Comparison of ENCODE assay signal across 8 cellular contexts in the genomic region with DNA sequence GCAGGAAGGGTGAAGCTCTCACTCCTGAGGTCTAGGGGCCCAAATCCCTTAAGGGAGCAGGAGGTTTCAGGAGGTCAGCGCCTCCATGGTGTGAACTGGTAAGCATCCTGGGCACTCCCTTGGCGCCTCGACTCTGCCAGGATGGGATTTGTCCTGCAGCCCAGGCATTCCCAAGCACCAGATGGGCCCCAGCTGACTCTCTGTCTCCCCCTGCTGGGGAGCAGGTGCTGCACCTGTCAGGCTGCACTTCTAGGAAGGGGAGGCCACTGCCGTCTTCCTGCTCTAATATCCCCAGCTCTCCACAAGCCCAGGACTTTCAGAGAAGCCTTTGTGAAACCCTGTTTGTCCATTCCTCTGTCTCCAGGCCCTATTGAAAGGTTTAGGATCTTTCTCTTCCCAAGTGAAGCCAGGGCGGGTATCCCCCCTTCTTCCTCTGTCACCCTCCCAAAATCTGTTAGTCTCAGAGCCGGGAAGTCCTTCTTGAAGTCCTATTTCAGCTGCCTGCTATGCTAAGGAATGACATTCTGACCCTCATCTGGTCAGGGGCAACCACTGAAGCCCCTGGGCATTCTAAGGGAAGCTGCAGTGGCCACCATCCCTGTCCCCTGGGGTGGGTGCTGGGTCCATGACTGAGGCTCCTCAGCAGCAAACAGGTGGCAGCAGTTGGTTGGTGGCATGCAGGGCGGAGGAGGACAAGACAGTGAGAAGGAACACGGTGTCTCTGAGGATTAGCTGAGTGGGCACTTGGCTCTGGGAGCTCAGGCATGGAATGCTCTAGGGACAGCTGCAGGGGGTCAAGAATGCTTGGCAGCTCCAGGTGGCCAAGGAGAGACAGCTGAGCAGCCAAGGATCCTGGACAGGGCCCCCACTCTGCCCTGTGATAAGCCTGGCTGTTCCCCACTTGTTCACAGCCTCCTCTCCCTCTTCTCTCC. TPM values are rescaled to one million over a fixed set of nuclear protein-coding genes. Genes with fewer than 3 reads are reported as not detected.
DNase-seq lines count a peak whose midpoint lies in the region; ATAC-seq and TF ChIP-seq lines count a peak whose summit lies in the region.

No MANE protein-coding gene starts in this region.

- peak overlapping the region; percentile 32 for H2AK5ac ChIP-seq in mesenchymal stem cell (ENCODE audit: low read length, severe bottlenecking)

- intact Hi-C loops in natural killer cell (cut with micrococcal nuclease) = no loop called here

- no peak overlapping the region for H2BK120ac ChIP-seq in mesenchymal stem cell (ENCODE audit: low read depth, low read length)

- CTCF ChIA-PET in activated CD4-positive, alpha-beta T cell treated with anti-CD3 and anti-CD28 coated beads, Interleukin-2, amount 10 ng/mL, durations not matched to agents 7 days and 5 days (lab: Charles Lee) = interaction anchor here (0.5 to 3.2 kb wide), 15 partner anchors 12 to 322 kb away, joined by 3 to 16 read pairs (median 4); a partner anchor contains a TSS

- no peaks in the 10 kb centered on the region for H3K9me3 ChIP-seq in mesenchymal stem cell (ENCODE audit: control insufficient read depth, low read length)
- no peaks in the 10 kb centered on the region for H3K9me3 ChIP-seq in suprapubic skin

- H3K4me3 ChIP-seq in mesenchymal stem cell (ENCODE audit: insufficient read depth in 1 of 2, low read depth in 1 of 2, low read length in 2 of 2) (no peak overlapping the region), suprapubic skin (no peak overlapping the region)

- peak overlapping the region; percentile 67 for H2BK5ac ChIP-seq in mesenchymal stem cell (ENCODE audit: low read depth, low read length, poor library complexity, severe bottlenecking)

- no peak overlapping the region for H3K23ac ChIP-seq in mesenchymal stem cell (ENCODE audit: low read length in 2 of 2)

- H2BK15ac ChIP-seq in mesenchymal stem cell (ENCODE audit: low read depth, poor library complexity, severe bottlenecking) = no peak overlapping the region

- no peak overlapping the region for H3K9ac ChIP-seq in mesenchymal stem cell (ENCODE audit: low read length)

- no peak overlapping the region for H2AFZ ChIP-seq in mesenchymal stem cell (ENCODE audit: low read depth, low read length)

- TF ChIP-seq CTCF in natural killer cell (IDR thresholded peaks at IDR 0.05) (peak; percentile 65), suprapubic skin (IDR thresholded peaks at IDR 0.05) (peak; percentile 33 to 84)

- H3K27me3 ChIP-seq in mesenchymal stem cell (ENCODE audit: control insufficient read depth in 1 of 2, insufficient read depth in 1 of 2, low read length in 2 of 2) = no peaks in the 10 kb centered on the region
- H3K27me3 ChIP-seq in suprapubic skin = peaks cover 3% of the 10 kb centered on the region

- H3K4me1 ChIP-seq in mesenchymal stem cell (ENCODE audit: control insufficient read depth, insufficient read depth, low read depth, low read length) = peaks cover 40% of the 10 kb centered on the region
- no peaks in the 10 kb centered on the region for H3K4me1 ChIP-seq in suprapubic skin

- no peak for DNase-seq in natural killer cell
- no peak for DNase-seq in natural killer cell treated with Interleukin-12 subunit alpha and Interleukin-12 subunit beta and Interleukin-15 and Interleukin-18, amount 100 ng/mL, for 72 hours (ENCODE audit: low spot score)
- peak; percentile 38 for DNase-seq in NCI-H146 treated with DMSO at 0.1 percent for 48 hours (lab: John Stamatoyannopoulos, UW; ENCODE audit: unreplicated experiment)
- peak; percentile 65 for DNase-seq in activated CD4-positive, alpha-beta T cell treated with anti-CD3 and anti-CD28 coated beads, Interleukin-2, amount 10 ng/mL, durations not matched to agents 7 days and 5 days
- peak; percentile 23 to 35 (median 32) for DNase-seq in effector memory CD8-positive, alpha-beta T cell
- DNase-seq in mesenchymal stem cell = peak; percentile 48
- DNase-seq in suprapubic skin (ENCODE audit: low spot score in 2 of 2) = peak in 1 of 2 donors; percentile 66

- 66% methylated on average over 8 of the region's 8 CpGs for WGBS in mesenchymal stem cell
- 55% methylated on average over 6 of the region's 8 CpGs for WGBS in suprapubic skin

- peak overlapping the region; percentile 12 to 35 for H2BK12ac ChIP-seq in mesenchymal stem cell (ENCODE audit: low read length in 2 of 2)

- TF ChIP-seq POLR2A in suprapubic skin (IDR thresholded peaks at IDR 0.05) = no peak

- H3K27ac ChIP-seq in mesenchymal stem cell (ENCODE audit: low read length, poor library complexity, severe bottlenecking) (no peak overlapping the region), suprapubic skin (no peak overlapping the region)

- H3K4me1 Mint-ChIP-seq in natural killer cell = peaks cover 0 to 3% of the 10 kb centered on the region in 2 donors
- H3K4me1 Mint-ChIP-seq in natural killer cell treated with Interleukin-12 subunit alpha and Interleukin-12 subunit beta and Interleukin-15 and Interleukin-18, amount 100 ng/mL, for 72 hours (ENCODE audit: low read depth in 2 of 2) = no peaks in the 10 kb centered on the region
- H3K4me1 Mint-ChIP-seq in activated CD4-positive, alpha-beta T cell treated with anti-CD3 and anti-CD28 coated beads, Interleukin-2, amount 10 ng/mL, durations not matched to agents 7 days and 5 days = no peaks in the 10 kb centered on the region
- no peaks in the 10 kb centered on the region for H3K4me1 Mint-ChIP-seq in effector memory CD8-positive, alpha-beta T cell (ENCODE audit: low read depth in 2 of 2)

- H3K36me3 ChIP-seq in mesenchymal stem cell (ENCODE audit: control insufficient read depth in 1 of 2, insufficient read depth in 2 of 2, low read depth in 1 of 2, low read length in 2 of 2) (peaks cover 0 to 28% of the 10 kb centered on the region in 2 experiments), suprapubic skin (no peaks in the 10 kb centered on the region)

- H3K27ac Mint-ChIP-seq in natural killer cell = no peak overlapping the region
- H3K27ac Mint-ChIP-seq in natural killer cell treated with Interleukin-12 subunit alpha and Interleukin-12 subunit beta and Interleukin-15 and Interleukin-18, amount 100 ng/mL, for 72 hours = no peak overlapping the region
- H3K27ac Mint-ChIP-seq in activated CD4-positive, alpha-beta T cell treated with anti-CD3 and anti-CD28 coated beads, Interleukin-2, amount 10 ng/mL, durations not matched to agents 7 days and 5 days = no peak overlapping the region
- H3K27ac Mint-ChIP-seq in effector memory CD8-positive, alpha-beta T cell = no peak overlapping the region

- peaks cover 5% of the 10 kb centered on the region for H3K79me1 ChIP-seq in mesenchymal stem cell (replicated peaks; ENCODE audit: low read length, poor library complexity, severe bottlenecking)

- peak overlapping the region; percentile 4 for H4K91ac ChIP-seq in mesenchymal stem cell (ENCODE audit: low read length)

- H3K4me3 Mint-ChIP-seq in natural killer cell = no peak overlapping the region
- H3K4me3 Mint-ChIP-seq in natural killer cell treated with Interleukin-12 subunit alpha and Interleukin-12 subunit beta and Interleukin-15 and Interleukin-18, amount 100 ng/mL, for 72 hours = no peak overlapping the region
- no peak overlapping the region for H3K4me3 Mint-ChIP-seq in activated CD4-positive, alpha-beta T cell treated with anti-CD3 and anti-CD28 coated beads, Interleukin-2, amount 10 ng/mL, durations not matched to agents 7 days and 5 days
- H3K4me3 Mint-ChIP-seq in effector memory CD8-positive, alpha-beta T cell = no peak overlapping the region

- peak in 2 of 3 donors; percentile 34 to 61 for ATAC-seq in natural killer cell
- no peak for ATAC-seq in natural killer cell treated with Interleukin-12 subunit alpha and Interleukin-12 subunit beta and Interleukin-15 and Interleukin-18, amount 100 ng/mL, for 72 hours
- no peak for ATAC-seq in effector memory CD8-positive, alpha-beta T cell (replicated peaks)
- ATAC-seq in HG03354 (IDR thresholded peaks at IDR 0.05; ENCODE audit: poor library complexity, severe bottlenecking, unreplicated experiment) = no peak

- no peaks in the 10 kb centered on the region for H3K36me3 Mint-ChIP-seq in natural killer cell
- H3K36me3 Mint-ChIP-seq in natural killer cell treated with Interleukin-12 subunit alpha and Interleukin-12 subunit beta and Interleukin-15 and Interleukin-18, amount 100 ng/mL, for 72 hours = no peaks in the 10 kb centered on the region
- no peaks in the 10 kb centered on the region for H3K36me3 Mint-ChIP-seq in activated CD4-positive, alpha-beta T cell treated with anti-CD3 and anti-CD28 coated beads, Interleukin-2, amount 10 ng/mL, durations not matched to agents 7 days and 5 days (ENCODE audit: low read depth)
- H3K36me3 Mint-ChIP-seq in effector memory CD8-positive, alpha-beta T cell (ENCODE audit: insufficient read depth) = no peaks in the 10 kb centered on the region

- POLR2A ChIA-PET in activated CD4-positive, alpha-beta T cell treated with anti-CD3 and anti-CD28 coated beads, Interleukin-2, amount 10 ng/mL, durations not matched to agents 7 days and 5 days (lab: Charles Lee) = interaction anchor here (1.0 kb wide), 1 partner anchor 54 kb away, joined by 3 read pairs; no protein-coding TSS in a partner anchor

- H3K4ac ChIP-seq in mesenchymal stem cell (ENCODE audit: low read depth in 1 of 2, low read length in 2 of 2) = no peak overlapping the region

- H3K18ac ChIP-seq in mesenchymal stem cell (ENCODE audit: low read depth in 1 of 2, low read length in 2 of 2) = no peak overlapping the region

- no peaks in the 10 kb centered on the region for H3K9me3 Mint-ChIP-seq in natural killer cell
- H3K9me3 Mint-ChIP-seq in natural killer cell treated with Interleukin-12 subunit alpha and Interleukin-12 subunit beta and Interleukin-15 and Interleukin-18, amount 100 ng/mL, for 72 hours = no peaks in the 10 kb centered on the region
- no peaks in the 10 kb centered on the region for H3K9me3 Mint-ChIP-seq in activated CD4-positive, alpha-beta T cell treated with anti-CD3 and anti-CD28 coated beads, Interleukin-2, amount 10 ng/mL, durations not matched to agents 7 days and 5 days
- H3K9me3 Mint-ChIP-seq in effector memory CD8-positive, alpha-beta T cell = no peaks in the 10 kb centered on the region

- no peak overlapping the region for H3K14ac ChIP-seq in mesenchymal stem cell (ENCODE audit: low read length in 2 of 2)

- H3K27me3 Mint-ChIP-seq in natural killer cell (ENCODE audit: low read depth in 2 of 2) = no peaks in the 10 kb centered on the region
- no peaks in the 10 kb centered on the region for H3K27me3 Mint-ChIP-seq in natural killer cell treated with Interleukin-12 subunit alpha and Interleukin-12 subunit beta and Interleukin-15 and Interleukin-18, amount 100 ng/mL, for 72 hours
- H3K27me3 Mint-ChIP-seq in activated CD4-positive, alpha-beta T cell treated with anti-CD3 and anti-CD28 coated beads, Interleukin-2, amount 10 ng/mL, durations not matched to agents 7 days and 5 days = no peaks in the 10 kb centered on the region
- H3K27me3 Mint-ChIP-seq in effector memory CD8-positive, alpha-beta T cell = peaks cover 26 to 47% of the 10 kb centered on the region in 2 donors

- no peak overlapping the region for H4K8ac ChIP-seq in mesenchymal stem cell (ENCODE audit: low read length)

- no peak for TF ChIP-seq EP300 in suprapubic skin (IDR thresholded peaks at IDR 0.05)

- no peak overlapping the region for H3K4me2 ChIP-seq in mesenchymal stem cell (ENCODE audit: low read length, poor library complexity, severe bottlenecking)

RNA-seq across cellular contexts. Expression of a gene that starts 3.2 kb away (rescaled TPM):
- total RNA-seq in natural killer cell (not detected), suprapubic skin (under 1 TPM in 1 of 4 donors, not detected in 3; 0.26 TPM)
- not detected for total RNA-seq in natural killer cell treated with Interleukin-12 subunit alpha and Interleukin-12 subunit beta and Interleukin-15 and Interleukin-18, amount 100 ng/mL, for 72 hours
- total RNA-seq in activated CD4-positive, alpha-beta T cell treated with anti-CD3 and anti-CD28 coated beads, Interleukin-2, amount 10 ng/mL, durations not matched to agents 7 days and 5 days = not detected
- polyA plus RNA-seq in mesenchymal stem cell (2013, experiment 1 of 2) = 0.58 TPM
- polyA plus RNA-seq in mesenchymal stem cell (2013, experiment 2 of 2) = 0.75 TPM

RNA-seq across cellular contexts. Expression of a gene that starts 14.1 kb away (rescaled TPM):
- total RNA-seq in natural killer cell = 1 to 10 TPM in 1 of 3 donors, not detected in 2; 1.0 TPM
- total RNA-seq in natural killer cell treated with Interleukin-12 subunit alpha and Interleukin-12 subunit beta and Interleukin-15 and Interleukin-18, amount 100 ng/mL, for 72 hours = 1 to 10 TPM; 1.6 to 1.8 TPM
- not detected for total RNA-seq in activated CD4-positive, alpha-beta T cell treated with anti-CD3 and anti-CD28 coated beads, Interleukin-2, amount 10 ng/mL, durations not matched to agents 7 days and 5 days
- polyA plus RNA-seq in mesenchymal stem cell (2013, experiment 1 of 2) = 2.1 TPM
- 2.4 TPM for polyA plus RNA-seq in mesenchymal stem cell (2013, experiment 2 of 2)
- total RNA-seq in suprapubic skin = 100 to 1,000 TPM; 100 to 257 (median 128) TPM

RNA-seq across cellular contexts. Expression of a gene that starts 44.9 kb away (rescaled TPM):
- total RNA-seq in natural killer cell (not detected), suprapubic skin (1 to 10 TPM; 3.4 to 8.2 (median 5.6) TPM)
- total RNA-seq in natural killer cell treated with Interleukin-12 subunit alpha and Interleukin-12 subunit beta and Interleukin-15 and Interleukin-18, amount 100 ng/mL, for 72 hours = not detected
- total RNA-seq in activated CD4-positive, alpha-beta T cell treated with anti-CD3 and anti-CD28 coated beads, Interleukin-2, amount 10 ng/mL, durations not matched to agents 7 days and 5 days = not detected
- polyA plus RNA-seq in mesenchymal stem cell (2013, experiment 1 of 2) = 8.4 TPM
- polyA plus RNA-seq in mesenchymal stem cell (2013, experiment 2 of 2) = 9.3 TPM

RNA-seq across cellular contexts. Expression of a gene that starts 57.0 kb away (rescaled TPM):
- 1 to 10 TPM in 1 of 3 donors, under 1 TPM in 1, not detected in 1; 0.07 to 2.2 TPM for total RNA-seq in natural killer cell
- total RNA-seq in natural killer cell treated with Interleukin-12 subunit alpha and Interleukin-12 subunit beta and Interleukin-15 and Interleukin-18, amount 100 ng/mL, for 72 hours = 1 to 10 TPM in 1 of 2 donors, under 1 TPM in 1; 0.36 to 3.8 TPM
- total RNA-seq in activated CD4-positive, alpha-beta T cell treated with anti-CD3 and anti-CD28 coated beads, Interleukin-2, amount 10 ng/mL, durations not matched to agents 7 days and 5 days = under 1 TPM; 0.30 to 0.42 TPM
- polyA plus RNA-seq in mesenchymal stem cell (2013, experiment 1 of 2) = under 0.01 TPM
- not detected for polyA plus RNA-seq in mesenchymal stem cell (2013, experiment 2 of 2)
- total RNA-seq in suprapubic skin = under 1 TPM in 3 of 4 donors, not detected in 1; 0.23 to 0.68 (median 0.32) TPM

Comparison
In these comparisons a context has a peak if more than half of its experiments do, and no peak if none do; other contexts are left out.
1. ATAC-seq: peak in natural killer cell (2 of 3); none in natural killer cell treated with Interleukin-12 subunit alpha and Interleukin-12 subunit beta and Interleukin-15 and Interleukin-18, amount 100 ng/mL, for 72 hours (0 of 2), effector memory CD8-positive, alpha-beta T cell (single experiment) and HG03354 (single experiment).
2. DNase-seq: peak in NCI-H146 treated with DMSO at 0.1 percent for 48 hours (single experiment), activated CD4-positive, alpha-beta T cell treated with anti-CD3 and anti-CD28 coated beads, Interleukin-2, amount 10 ng/mL, durations not matched to agents 7 days and 5 days (single experiment), effector memory CD8-positive, alpha-beta T cell (3 of 3) and mesenchymal stem cell (single experiment); none in natural killer cell (single experiment) and natural killer cell treated with Interleukin-12 subunit alpha and Interleukin-12 subunit beta and Interleukin-15 and Interleukin-18, amount 100 ng/mL, for 72 hours (single experiment).
3. RNA of a gene that starts 14.1 kb away (total RNA-seq): 100 to 257 TPM in suprapubic skin; 1.6 to 1.8 TPM in natural killer cell treated with Interleukin-12 subunit alpha and Interleukin-12 subunit beta and Interleukin-15 and Interleukin-18, amount 100 ng/mL, for 72 hours, 1.0 TPM in natural killer cell and not detected in activated CD4-positive, alpha-beta T cell treated with anti-CD3 and anti-CD28 coated beads, Interleukin-2, amount 10 ng/mL, durations not matched to agents 7 days and 5 days; every median in the first group is over 10 times any median in the second.
4. RNA of a gene that starts 44.9 kb away (total RNA-seq): 3.4 to 8.2 TPM in suprapubic skin; not detected in natural killer cell, not detected in natural killer cell treated with Interleukin-12 subunit alpha and Interleukin-12 subunit beta and Interleukin-15 and Interleukin-18, amount 100 ng/mL, for 72 hours and not detected in activated CD4-positive, alpha-beta T cell treated with anti-CD3 and anti-CD28 coated beads, Interleukin-2, amount 10 ng/mL, durations not matched to agents 7 days and 5 days; every median in the first group is over 4 times any median in the second.